ENCODE assay signal across 10 cellular contexts in genomic region chr7:109844362-109844761, GRCh38.
DNase-seq lines count a peak whose midpoint lies in the region; ATAC-seq, FAIRE-seq and TF ChIP-seq lines count a peak whose summit lies in the region.
"Had no signal": no experiment of that assay in that cellular context is flagged by ENCODE, and none has a peak within 500 bp of the region (broad histone marks: within the 10 kb centered on the region; RNA-seq: fewer than 3 reads in every experiment).

No MANE protein-coding gene starts in this region.

- DNase-seq in activated CD4-positive, alpha-beta T cell treated with anti-CD3 and anti-CD28 coated beads, Interleukin-2, amount 10 ng/mL, durations not matched to agents 7 days and 5 days = peak; percentile 10
- no peak for DNase-seq in activated CD4-positive, alpha-beta T cell treated with anti-CD3 and anti-CD28 coated beads for 36 hours
- DNase-seq in NCI-H345 treated with DMSO at 0.1 percent for 48 hours (lab: John Stamatoyannopoulos, UW; ENCODE audit: unreplicated experiment) (peak; percentile 15), testis (peak; percentile 31), ureter (ENCODE audit: low spot score) (no peak), activated T-cell treated with anti-CD3 and anti-CD28 coated beads for 4 hours (no peak), 8988T (no peak)
- DNase-seq: substantia nigra had no signal

- POLR2A ChIA-PET in activated CD4-positive, alpha-beta T cell treated with anti-CD3 and anti-CD28 coated beads, Interleukin-2, amount 10 ng/mL, durations not matched to agents 7 days and 5 days (lab: Charles Lee) = no interaction called here
- POLR2A ChIA-PET in activated CD4-positive, alpha-beta T cell treated with anti-CD3 and anti-CD28 coated beads for 36 hours (lab: Charles Lee) = no interaction called here

- no peak overlapping the region for H3K4me3 Mint-ChIP-seq in activated CD4-positive, alpha-beta T cell treated with anti-CD3 and anti-CD28 coated beads, Interleukin-2, amount 10 ng/mL, durations not matched to agents 7 days and 5 days
- H3K4me3 Mint-ChIP-seq in activated CD4-positive, alpha-beta T cell treated with anti-CD3 and anti-CD28 coated beads for 36 hours = no peak overlapping the region
- H3K4me3 Mint-ChIP-seq: CD14-positive monocyte had no signal

- no peak overlapping the region for H3K4me3 ChIP-seq in testis

- no peak for ATAC-seq in activated CD4-positive, alpha-beta T cell treated with anti-CD3 and anti-CD28 coated beads for 36 hours

- H3K36me3 Mint-ChIP-seq in activated CD4-positive, alpha-beta T cell treated with anti-CD3 and anti-CD28 coated beads, Interleukin-2, amount 10 ng/mL, durations not matched to agents 7 days and 5 days (ENCODE audit: low read depth) = no peaks in the 10 kb centered on the region
- no peaks in the 10 kb centered on the region for H3K36me3 Mint-ChIP-seq in activated CD4-positive, alpha-beta T cell treated with anti-CD3 and anti-CD28 coated beads for 36 hours (ENCODE audit: low read depth)
- H3K36me3 Mint-ChIP-seq: CD14-positive monocyte had no signal

- intact Hi-C loops in activated CD4-positive, alpha-beta T cell treated with anti-CD3 and anti-CD28 coated beads for 36 hours (cut with DNase I, micrococcal nuclease) = loop anchor here (1.0 to 10.0 kb wide), 4 partner anchors 600 to 1890 kb away; no protein-coding TSS in a partner anchor
- intact Hi-C loops in testis (cut with DNase I; ENCODE audit: low total_unique reads) = no loop called here

- no peak for TF ChIP-seq POLR2A in testis (IDR thresholded peaks at IDR 0.05)

- H3K27me3 ChIP-seq in testis = no peaks in the 10 kb centered on the region

- no peak overlapping the region for H3K27ac ChIP-seq in testis

- H3K4me1 ChIP-seq in testis = no peaks in the 10 kb centered on the region

- H3K9me3 ChIP-seq in testis = no peaks in the 10 kb centered on the region

- no peaks in the 10 kb centered on the region for H3K36me3 ChIP-seq in testis (ENCODE audit: low read depth, missing control alignments)

- peak; percentile 68 for FAIRE-seq in endometrium (lab: Jason Lieb, UNC)

- no peak overlapping the region for H3K27ac Mint-ChIP-seq in activated CD4-positive, alpha-beta T cell treated with anti-CD3 and anti-CD28 coated beads, Interleukin-2, amount 10 ng/mL, durations not matched to agents 7 days and 5 days
- no peak overlapping the region for H3K27ac Mint-ChIP-seq in activated CD4-positive, alpha-beta T cell treated with anti-CD3 and anti-CD28 coated beads for 36 hours
- H3K27ac Mint-ChIP-seq: CD14-positive monocyte had no signal

- peak in 2 of 3 experiments; percentile 10 to 41 for TF ChIP-seq CTCF in testis (IDR thresholded peaks at IDR 0.05)

- H3K27me3 Mint-ChIP-seq in activated CD4-positive, alpha-beta T cell treated with anti-CD3 and anti-CD28 coated beads, Interleukin-2, amount 10 ng/mL, durations not matched to agents 7 days and 5 days = no peaks in the 10 kb centered on the region
- H3K27me3 Mint-ChIP-seq in activated CD4-positive, alpha-beta T cell treated with anti-CD3 and anti-CD28 coated beads for 36 hours = no peaks in the 10 kb centered on the region

- H3K4me1 Mint-ChIP-seq in activated CD4-positive, alpha-beta T cell treated with anti-CD3 and anti-CD28 coated beads, Interleukin-2, amount 10 ng/mL, durations not matched to agents 7 days and 5 days = no peaks in the 10 kb centered on the region
- no peaks in the 10 kb centered on the region for H3K4me1 Mint-ChIP-seq in activated CD4-positive, alpha-beta T cell treated with anti-CD3 and anti-CD28 coated beads for 36 hours
- H3K4me1 Mint-ChIP-seq: CD14-positive monocyte had no signal

- H3K9me3 Mint-ChIP-seq in activated CD4-positive, alpha-beta T cell treated with anti-CD3 and anti-CD28 coated beads, Interleukin-2, amount 10 ng/mL, durations not matched to agents 7 days and 5 days = no peaks in the 10 kb centered on the region
- no peaks in the 10 kb centered on the region for H3K9me3 Mint-ChIP-seq in activated CD4-positive, alpha-beta T cell treated with anti-CD3 and anti-CD28 coated beads for 36 hours (ENCODE audit: low read depth)

- CTCF ChIA-PET in activated CD4-positive, alpha-beta T cell treated with anti-CD3 and anti-CD28 coated beads, Interleukin-2, amount 10 ng/mL, durations not matched to agents 7 days and 5 days (lab: Charles Lee) = no interaction called here
- CTCF ChIA-PET in activated CD4-positive, alpha-beta T cell treated with anti-CD3 and anti-CD28 coated beads for 36 hours (lab: Charles Lee) = interaction anchor here (2.9 kb wide), 1 partner anchor 1254 kb away, joined by 7 read pairs; no protein-coding TSS in a partner anchor

Comparison
In these comparisons a context has a peak if more than half of its experiments do, and no peak if none do; other contexts are left out.
1. DNase-seq: peak in activated CD4-positive, alpha-beta T cell treated with anti-CD3 and anti-CD28 coated beads, Interleukin-2, amount 10 ng/mL, durations not matched to agents 7 days and 5 days (single experiment), NCI-H345 treated with DMSO at 0.1 percent for 48 hours (single experiment) and testis (single experiment); none in activated CD4-positive, alpha-beta T cell treated with anti-CD3 and anti-CD28 coated beads for 36 hours (single experiment), ureter (single experiment), activated T-cell treated with anti-CD3 and anti-CD28 coated beads for 4 hours (single experiment) and 8988T (single experiment).